16 cellular contexts compared by ENCODE assay signal in the genomic region with DNA sequence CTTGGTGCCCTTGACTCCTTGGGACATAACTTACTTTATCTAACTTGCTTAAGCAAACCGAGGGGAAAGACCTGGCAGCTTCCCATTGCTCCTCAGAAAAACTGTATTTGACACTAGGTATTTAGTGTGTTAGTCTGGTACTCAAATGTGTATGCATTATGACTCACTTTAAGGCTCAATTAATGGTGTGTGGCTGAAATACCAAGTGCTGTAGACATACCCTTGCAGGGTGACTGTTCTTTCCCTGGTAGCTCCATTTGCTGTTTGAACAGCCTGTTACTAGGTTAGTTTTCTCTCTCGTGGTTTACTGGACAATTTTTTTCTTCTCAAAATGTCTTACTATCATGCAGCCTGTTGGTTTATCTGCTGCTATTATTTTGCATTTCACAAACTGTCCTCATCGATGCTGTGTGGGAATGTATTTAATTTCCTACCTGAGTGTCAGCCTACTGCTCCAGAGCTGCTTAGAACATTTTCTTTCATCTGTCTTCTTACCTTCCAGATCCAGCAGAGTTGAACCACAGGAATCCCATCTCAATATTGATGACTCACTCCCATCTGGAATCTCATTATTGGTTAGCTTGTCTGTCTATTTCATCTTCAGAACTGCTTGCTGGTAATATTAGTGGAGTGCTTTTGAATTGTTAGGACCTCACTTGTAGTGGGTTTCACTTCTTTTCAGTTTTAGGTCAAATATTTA.
A peak's percentile ranks its signal among the peaks of the same experiment; 100 is the strongest.
DNase-seq lines count a peak whose midpoint lies in the region; FAIRE-seq and TF ChIP-seq lines count a peak whose summit lies in the region.
"Had no signal": no experiment of that assay in that cellular context is flagged by ENCODE, and none has a peak within 500 bp of the region (broad histone marks: within the 10 kb centered on the region; RNA-seq: fewer than 3 reads in every experiment).

No MANE protein-coding gene starts in this region.

- H3K9me3 ChIP-seq in esophagus squamous epithelium (no peaks in the 10 kb centered on the region), neural progenitor cell (ENCODE audit: low read depth) (no peaks in the 10 kb centered on the region)
- H3K9me3 ChIP-seq: sigmoid colon had no signal

- intact Hi-C loops in esophagus squamous epithelium (cut with DNase I): no loop called here

- H3K4me1 ChIP-seq in esophagus squamous epithelium (peaks cover 0 to 5% (median 0%) of the 10 kb centered on the region in 3 donors), neural progenitor cell (no peaks in the 10 kb centered on the region)
- H3K4me1 ChIP-seq: sigmoid colon had no signal

- peaks cover 24% of the 10 kb centered on the region for H3K4me1 Mint-ChIP-seq in neural progenitor cell
- H3K4me1 Mint-ChIP-seq: activated B cell treated with CpG ODN at 0.5 μM for 24 hours had no signal

- no peak for TF ChIP-seq POLR2A in esophagus squamous epithelium (IDR thresholded peaks at IDR 0.05)
- TF ChIP-seq POLR2A in erythroblast (IDR thresholded peaks at IDR 0.05; ENCODE audit: low read length): no peak

- DNase-seq in NOMO-1 treated with DMSO at 0.1 percent for 48 hours (lab: John Stamatoyannopoulos, UW; ENCODE audit: unreplicated experiment): peak; percentile 4
- DNase-seq in NOMO-1 treated with dmso at 0.1 percent for 144 hours (lab: John Stamatoyannopoulos, UW; ENCODE audit: unreplicated experiment): no peak
- peak; percentile 46 for DNase-seq in RCC 7860 (ENCODE audit: low spot score)
- DNase-seq in fibroblast of pulmonary artery (ENCODE audit: low read depth): peak; percentile 15
- DNase-seq in stromal cell of bone marrow (ENCODE audit: low read depth): peak; percentile 20
- no peak for DNase-seq in esophagus squamous epithelium (lab: John Stamatoyannopoulos, UW)
- DNase-seq in neural progenitor cell (ENCODE audit: low spot score): no peak
- no peak for DNase-seq in erythroblast (lab: John Stamatoyannopoulos, UW)
- DNase-seq: activated B cell treated with CpG ODN at 0.5 μM for 24 hours; activated T-cell treated with anti-CD3 and anti-CD28 coated beads, Interleukin-2, amount 50 U/mL, for 1 hour; endodermal cell; NCI-H526 treated with DMSO at 0.1 percent for 48 hours; sigmoid colon had no signal

- H3K9me3 Mint-ChIP-seq in neural progenitor cell: no peaks in the 10 kb centered on the region

- H3K9ac ChIP-seq in neural progenitor cell: no peak overlapping the region

- no peak for TF ChIP-seq CTCF in fibroblast of pulmonary artery (IDR thresholded peaks at IDR 0.05; ENCODE audit: low read length, missing control alignments)
- no peak for TF ChIP-seq CTCF in esophagus squamous epithelium (IDR thresholded peaks at IDR 0.05)
- TF ChIP-seq CTCF in neural progenitor cell (IDR thresholded peaks at IDR 0.05): no peak

- 53 to 60% methylated on average over 3 of the region's 3 CpGs for WGBS in esophagus squamous epithelium, 2 donors

- H3K4me3 ChIP-seq in fibroblast of pulmonary artery (replicated peaks; ENCODE audit: low read depth, low read length) (no peak overlapping the region), esophagus squamous epithelium (no peak overlapping the region), neural progenitor cell (no peak overlapping the region)
- H3K4me3 ChIP-seq: sigmoid colon, SK-N-MC had no signal

- no peak overlapping the region for H3K27ac Mint-ChIP-seq in neural progenitor cell
- H3K27ac Mint-ChIP-seq: activated B cell treated with CpG ODN at 0.5 μM for 24 hours, endodermal cell had no signal

- no peak overlapping the region for H2AFZ ChIP-seq in neural progenitor cell (replicated peaks)

- no peak overlapping the region for H3K4me3 Mint-ChIP-seq in neural progenitor cell
- H3K4me3 Mint-ChIP-seq: activated B cell treated with CpG ODN at 0.5 μM for 24 hours, endodermal cell had no signal

- H3K27me3 ChIP-seq in esophagus squamous epithelium (no peaks in the 10 kb centered on the region), neural progenitor cell (no peaks in the 10 kb centered on the region)
- H3K27me3 ChIP-seq: sigmoid colon had no signal

- H4K20me1 ChIP-seq in neural progenitor cell (ENCODE audit: low read depth): no peaks in the 10 kb centered on the region

- FAIRE-seq in RCC 7860 (lab: Jason Lieb, UNC): peak; percentile 51

- no peaks in the 10 kb centered on the region for H3K79me2 ChIP-seq in neural progenitor cell (ENCODE audit: low read depth)

- H3K4me2 ChIP-seq in neural progenitor cell: no peak overlapping the region

- no peaks in the 10 kb centered on the region for H3F3A ChIP-seq in neural progenitor cell (ENCODE audit: low read depth)

- no peaks in the 10 kb centered on the region for H3K36me3 Mint-ChIP-seq in neural progenitor cell

- H3K36me3 ChIP-seq in esophagus squamous epithelium (no peaks in the 10 kb centered on the region), neural progenitor cell (no peaks in the 10 kb centered on the region)
- H3K36me3 ChIP-seq: sigmoid colon had no signal

- no peaks in the 10 kb centered on the region for H3K27me3 Mint-ChIP-seq in neural progenitor cell (ENCODE audit: insufficient read depth, low read depth)
- H3K27me3 Mint-ChIP-seq: activated B cell treated with CpG ODN at 0.5 μM for 24 hours had no signal

- no peak overlapping the region for H3K27ac ChIP-seq in esophagus squamous epithelium
- no peak overlapping the region for H3K27ac ChIP-seq in neural progenitor cell
- H3K27ac ChIP-seq: 22Rv1, HL-60, sigmoid colon, SK-N-MC had no signal

Comparison
In these comparisons a context has a peak if more than half of its experiments do, and no peak if none do; other contexts are left out.
1. DNase-seq: peak in NOMO-1 treated with DMSO at 0.1 percent for 48 hours (single experiment), RCC 7860 (single experiment), fibroblast of pulmonary artery (single experiment) and stromal cell of bone marrow (single experiment); none in NOMO-1 treated with dmso at 0.1 percent for 144 hours (single experiment), esophagus squamous epithelium (single experiment), neural progenitor cell (single experiment) and erythroblast (0 of 2).